In genomic region chr11:62125316-62125715, GRCh38 we compare ENCODE assay signal across 10 cellular contexts. TPM values are rescaled to one million over a fixed set of nuclear protein-coding genes. Genes with fewer than 3 reads are reported as not detected.
DNase-seq lines count a peak whose midpoint lies in the region; ATAC-seq and TF ChIP-seq lines count a peak whose summit lies in the region.
"Had no signal": no experiment of that assay in that cellular context is flagged by ENCODE, and none has a peak within 500 bp of the region (broad histone marks: within the 10 kb centered on the region; RNA-seq: fewer than 3 reads in every experiment).

No MANE protein-coding gene starts in this region.

- H3K27ac Mint-ChIP-seq in activated T-cell treated with anti-CD3 and anti-CD28 coated beads, Interleukin-2, amount 50 U/mL, for 72 hours: no peak overlapping the region
- peak overlapping the region; percentile 95 for H3K27ac Mint-ChIP-seq in stimulated activated effector memory CD8-positive, alpha-beta T cell treated with anti-CD3 and anti-CD28 coated beads, Interleukin-12 subunit alpha, Interleukin-12 subunit beta, amount 100 ng/mL, for 72 hours

- CTCF ChIA-PET in RWPE1 (lab: Yijun Ruan, JAX): interaction anchor here (0.7 to 1.0 kb wide), 2 partner anchors 17 to 1743 kb away, joined by 3 to 4 read pairs; no protein-coding TSS in a partner anchor

- peak overlapping the region; percentile 41 for H3K27ac ChIP-seq in RWPE1

- peaks cover 6 to 22% of the 10 kb centered on the region in 2 donors for H3K36me3 Mint-ChIP-seq in activated T-cell treated with anti-CD3 and anti-CD28 coated beads, Interleukin-2, amount 50 U/mL, for 72 hours (ENCODE audit: insufficient read depth in 2 of 2)
- H3K36me3 Mint-ChIP-seq in stimulated activated effector memory CD8-positive, alpha-beta T cell treated with anti-CD3 and anti-CD28 coated beads, Interleukin-12 subunit alpha, Interleukin-12 subunit beta, amount 100 ng/mL, for 72 hours: peaks cover 39% of the 10 kb centered on the region

- DNase-seq in activated T-cell treated with anti-CD3 and anti-CD28 coated beads, Interleukin-2, amount 50 U/mL, for 72 hours: no peak
- DNase-seq in activated T-cell treated with anti-CD3 and anti-CD28 coated beads for 4 hours (no peak), RWPE1 (ENCODE audit: low spot score) (peak; percentile 33), epithelial cell of esophagus (ENCODE audit: low read depth) (peak; percentile 37), EL (no peak), HUDEP-2 (lab: John Stamatoyannopoulos, UW; ENCODE audit: unreplicated experiment in 76 of 76) (no peak)
- no peak for DNase-seq in stimulated activated effector memory CD8-positive, alpha-beta T cell treated with anti-CD3 and anti-CD28 coated beads, Interleukin-12 subunit alpha, Interleukin-12 subunit beta, amount 100 ng/mL, for 72 hours (ENCODE audit: low spot score in 2 of 2)
- DNase-seq: left colon, NCI-H146 had no signal

- peaks cover 33% of the 10 kb centered on the region for H3K4me1 Mint-ChIP-seq in activated T-cell treated with anti-CD3 and anti-CD28 coated beads, Interleukin-2, amount 50 U/mL, for 72 hours (ENCODE audit: low read depth)
- peaks cover 34% of the 10 kb centered on the region for H3K4me1 Mint-ChIP-seq in stimulated activated effector memory CD8-positive, alpha-beta T cell treated with anti-CD3 and anti-CD28 coated beads, Interleukin-12 subunit alpha, Interleukin-12 subunit beta, amount 100 ng/mL, for 72 hours

- POLR2A ChIA-PET in RWPE1 (lab: Yijun Ruan, JAX; ENCODE audit: low non-redundant PET): no interaction called here

- H3K27me3 Mint-ChIP-seq in activated T-cell treated with anti-CD3 and anti-CD28 coated beads, Interleukin-2, amount 50 U/mL, for 72 hours (ENCODE audit: low read depth): peaks cover 5% of the 10 kb centered on the region

- ATAC-seq in activated T-cell treated with anti-CD3 and anti-CD28 coated beads, Interleukin-2, amount 50 U/mL, for 72 hours (replicated peaks in 1 of 2): no peak
- no peak for ATAC-seq in stimulated activated effector memory CD8-positive, alpha-beta T cell treated with anti-CD3 and anti-CD28 coated beads, Interleukin-12 subunit alpha, Interleukin-12 subunit beta, amount 100 ng/mL, for 72 hours
- ATAC-seq in GM21717 (IDR thresholded peaks at IDR 0.05; ENCODE audit: unreplicated experiment): no peak

- TF ChIP-seq CTCF in RWPE1 (conservative IDR thresholded peaks at IDR 0.05; ENCODE audit: low read depth) (no peak), epithelial cell of esophagus (IDR thresholded peaks at IDR 0.05; ENCODE audit: insufficient read depth, low read depth, low read length, missing control alignments) (no peak)

- no peaks in the 10 kb centered on the region for H3K9me3 Mint-ChIP-seq in activated T-cell treated with anti-CD3 and anti-CD28 coated beads, Interleukin-2, amount 50 U/mL, for 72 hours
- H3K9me3 Mint-ChIP-seq in stimulated activated effector memory CD8-positive, alpha-beta T cell treated with anti-CD3 and anti-CD28 coated beads, Interleukin-12 subunit alpha, Interleukin-12 subunit beta, amount 100 ng/mL, for 72 hours: no peaks in the 10 kb centered on the region

- peak overlapping the region; percentile 79 to 86 for H3K4me3 Mint-ChIP-seq in activated T-cell treated with anti-CD3 and anti-CD28 coated beads, Interleukin-2, amount 50 U/mL, for 72 hours
- H3K4me3 Mint-ChIP-seq in stimulated activated effector memory CD8-positive, alpha-beta T cell treated with anti-CD3 and anti-CD28 coated beads, Interleukin-12 subunit alpha, Interleukin-12 subunit beta, amount 100 ng/mL, for 72 hours: peak overlapping the region; percentile 96

- H3K4me3 ChIP-seq in epithelial cell of esophagus (ENCODE audit: low read length): peak overlapping the region; percentile 96

RNA-seq across cellular contexts. Expression of gene INCENP, which starts 1.5 kb away (rescaled TPM):
- 100 to 1,000 TPM; 129 to 161 TPM for total RNA-seq in activated T-cell treated with anti-CD3 and anti-CD28 coated beads, Interleukin-2, amount 50 U/mL, for 72 hours

Comparison
In these comparisons a context has a peak if more than half of its experiments do, and no peak if none do; other contexts are left out.
1. DNase-seq: peak in RWPE1 (single experiment) and epithelial cell of esophagus (single experiment); none in activated T-cell treated with anti-CD3 and anti-CD28 coated beads, Interleukin-2, amount 50 U/mL, for 72 hours (0 of 2), activated T-cell treated with anti-CD3 and anti-CD28 coated beads for 4 hours (single experiment), stimulated activated effector memory CD8-positive, alpha-beta T cell treated with anti-CD3 and anti-CD28 coated beads, Interleukin-12 subunit alpha, Interleukin-12 subunit beta, amount 100 ng/mL, for 72 hours (0 of 2), EL (single experiment) and HUDEP-2 (0 of 76).